1 cellular context compared by ENCODE assay signal in the genomic region with DNA sequence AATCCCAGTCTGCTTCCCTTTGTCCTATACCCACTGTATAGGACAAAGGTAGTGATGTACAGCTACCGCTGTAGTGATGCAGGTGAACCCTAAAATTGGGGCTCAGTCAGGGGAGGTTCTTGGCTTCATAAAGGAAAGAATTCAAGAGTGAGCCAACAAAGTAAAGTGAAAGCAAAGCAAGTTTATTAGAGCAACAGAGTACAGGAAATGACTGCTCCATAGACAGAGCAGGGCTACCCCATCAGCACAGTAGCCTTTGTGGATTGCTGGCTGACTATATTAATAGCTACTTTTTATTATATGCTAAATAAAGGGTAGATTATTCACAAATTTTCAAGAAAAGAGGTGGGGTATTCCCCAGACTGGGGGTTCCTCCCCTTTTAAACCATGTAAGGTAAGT.
TF ChIP-seq lines count a peak whose summit lies in the region.

No MANE protein-coding gene starts in this region.

TF ChIP-seq in K562, 482 proteins besides CTCF, POLR2A, EP300 and RAD21:
- TF ChIP-seq ZNF212 (CRISPR knock-in tag; IDR thresholded peaks at IDR 0.05) = no peak
- TF ChIP-seq POLR2G (IDR thresholded peaks at IDR 0.05; ENCODE audit: low read depth, low read length) = no peak
- TF ChIP-seq RBM39 (optimal IDR thresholded peaks at IDR 0.05; ENCODE audit: low read depth, low read length) = no peak
- TF ChIP-seq ZNF57 (CRISPR knock-in tag; IDR thresholded peaks at IDR 0.05) = no peak
TF ChIP-seq in K562: peak in this region for 0.
